ENCODE assay signal across 1 cellular context in the genomic region with DNA sequence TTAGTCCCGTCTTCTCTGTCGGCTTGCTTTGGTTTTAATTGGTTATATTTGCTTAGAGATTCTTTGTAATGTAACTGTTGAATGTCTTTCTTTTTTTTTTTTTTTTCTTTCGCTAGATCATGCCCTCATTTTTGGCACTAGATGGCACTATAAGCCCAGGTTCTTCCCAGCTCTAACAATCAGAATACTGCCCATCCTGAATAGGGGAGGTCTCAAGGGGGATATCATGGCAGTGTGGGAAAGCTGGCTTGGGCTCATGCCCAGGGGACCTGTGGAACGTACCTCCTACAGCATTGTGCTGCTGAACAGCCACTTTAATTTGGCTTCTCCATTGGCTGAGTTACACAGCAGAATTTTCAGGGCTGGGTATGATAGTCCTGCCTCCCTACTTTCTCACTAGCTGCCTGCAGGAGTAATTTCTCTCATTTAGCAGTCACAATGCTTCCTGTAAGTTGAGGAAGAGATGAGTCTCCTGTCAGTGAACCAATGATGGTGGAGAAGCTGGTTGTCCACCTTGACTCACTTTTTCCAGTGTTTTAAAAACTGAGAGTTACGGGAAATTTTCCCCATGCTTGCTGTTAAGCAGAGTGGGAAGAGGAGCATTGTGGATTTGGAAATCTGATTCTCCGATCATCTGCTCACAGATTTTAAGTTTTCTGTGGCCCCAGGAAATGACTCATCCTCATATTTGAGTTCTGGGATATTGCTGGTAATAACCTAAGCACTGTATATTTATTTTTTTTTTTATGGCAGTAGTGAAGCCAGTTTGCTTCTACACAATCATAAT.
A peak's percentile ranks its signal among the peaks of the same experiment; 100 is the strongest.
TF ChIP-seq lines count a peak whose summit lies in the region.

No MANE protein-coding gene starts in this region.

TF ChIP-seq in HepG2, 621 proteins besides CTCF, POLR2A, EP300 and RAD21 (continues in another document):
- TF ChIP-seq ZNF678 (CRISPR knock-in tag; IDR thresholded peaks at IDR 0.05) = no peak
- no peak for TF ChIP-seq CBX1 (IDR thresholded peaks at IDR 0.05; ENCODE audit: low read depth)
- TF ChIP-seq AKAP8 (CRISPR knock-in tag; IDR thresholded peaks at IDR 0.05) = no peak
- TF ChIP-seq PAX8 (CRISPR knock-in tag; IDR thresholded peaks at IDR 0.05; ENCODE audit: borderline replicate concordance) = no peak
- TF ChIP-seq ATRX (CRISPR knock-in tag; IDR thresholded peaks at IDR 0.05; ENCODE audit: borderline replicate concordance) = no peak
- peak; percentile 43 for TF ChIP-seq ZNF781 (CRISPR knock-in tag; IDR thresholded peaks at IDR 0.05; ENCODE audit: borderline replicate concordance, not compliant biosample characterization)
- TF ChIP-seq HNF4G (IDR thresholded peaks at IDR 0.05; ENCODE audit: borderline replicate concordance, low read depth, low read length) = no peak
- TF ChIP-seq HNF4G (CRISPR knock-in tag; IDR thresholded peaks at IDR 0.05; ENCODE audit: borderline replicate concordance, low read depth) = no peak
- TF ChIP-seq, protein P1, sequence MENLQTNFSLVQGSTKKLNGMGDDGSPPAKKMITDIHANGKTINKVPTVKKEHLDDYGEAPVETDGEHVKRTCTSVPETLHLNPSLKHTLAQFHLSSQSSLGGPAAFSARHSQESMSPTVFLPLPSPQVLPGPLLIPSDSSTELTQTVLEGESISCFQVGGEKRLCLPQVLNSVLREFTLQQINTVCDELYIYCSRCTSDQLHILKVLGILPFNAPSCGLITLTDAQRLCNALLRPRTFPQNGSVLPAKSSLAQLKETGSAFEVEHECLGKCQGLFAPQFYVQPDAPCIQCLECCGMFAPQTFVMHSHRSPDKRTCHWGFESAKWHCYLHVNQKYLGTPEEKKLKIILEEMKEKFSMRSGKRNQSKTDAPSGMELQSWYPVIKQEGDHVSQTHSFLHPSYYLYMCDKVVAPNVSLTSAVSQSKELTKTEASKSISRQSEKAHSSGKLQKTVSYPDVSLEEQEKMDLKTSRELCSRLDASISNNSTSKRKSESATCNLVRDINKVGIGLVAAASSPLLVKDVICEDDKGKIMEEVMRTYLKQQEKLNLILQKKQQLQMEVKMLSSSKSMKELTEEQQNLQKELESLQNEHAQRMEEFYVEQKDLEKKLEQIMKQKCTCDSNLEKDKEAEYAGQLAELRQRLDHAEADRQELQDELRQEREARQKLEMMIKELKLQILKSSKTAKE (CRISPR knock-in tag; IDR thresholded peaks at IDR 0.05; ENCODE audit: borderline replicate concordance) = no peak
- no peak for TF ChIP-seq ZNF720 (CRISPR knock-in tag; IDR thresholded peaks at IDR 0.05)
- no peak for TF ChIP-seq ZC3H13 (CRISPR knock-in tag; IDR thresholded peaks at IDR 0.05)
- no peak for TF ChIP-seq GTF3A (CRISPR knock-in tag; conservative IDR thresholded peaks at IDR 0.05)
- no peak for TF ChIP-seq ZBTB20 (CRISPR knock-in tag; IDR thresholded peaks at IDR 0.05; ENCODE audit: borderline replicate concordance, low read depth)
- TF ChIP-seq ZNF441 (CRISPR knock-in tag; IDR thresholded peaks at IDR 0.05; ENCODE audit: borderline replicate concordance) = 0 out of 2 replicates have a peak, but pooled peaks have one; percentile 36
- no peak for TF ChIP-seq KIAA2018 (CRISPR knock-in tag; IDR thresholded peaks at IDR 0.05; ENCODE audit: borderline replicate concordance)
- TF ChIP-seq FLYWCH1 (CRISPR knock-in tag; IDR thresholded peaks at IDR 0.05) = no peak
- TF ChIP-seq DNMT3B (CRISPR knock-in tag; conservative IDR thresholded peaks at IDR 0.05) = no peak
- TF ChIP-seq ZMYM4 (CRISPR knock-in tag; IDR thresholded peaks at IDR 0.05) = peak; percentile 72
- no peak for TF ChIP-seq ELF1 (CRISPR knock-in tag; IDR thresholded peaks at IDR 0.05)
- 0 out of 2 replicates have a peak, but pooled peaks have one; percentile 41 for TF ChIP-seq ZNF558 (CRISPR knock-in tag; IDR thresholded peaks at IDR 0.05; ENCODE audit: borderline replicate concordance)
- no peak for TF ChIP-seq MXD1 (CRISPR knock-in tag; IDR thresholded peaks at IDR 0.05)
- TF ChIP-seq TCF7L2 (IDR thresholded peaks at IDR 0.05; ENCODE audit: low read depth, low read length) = no peak
- TF ChIP-seq ZNF432 (CRISPR knock-in tag; IDR thresholded peaks at IDR 0.05; ENCODE audit: borderline replicate concordance) = no peak
- no peak for TF ChIP-seq ZNF644 (CRISPR knock-in tag; IDR thresholded peaks at IDR 0.05; ENCODE audit: low read depth)
- no peak for TF ChIP-seq ZBED4 (CRISPR knock-in tag; IDR thresholded peaks at IDR 0.05; ENCODE audit: borderline replicate concordance)
- no peak for TF ChIP-seq ZNF607 (CRISPR knock-in tag; IDR thresholded peaks at IDR 0.05; ENCODE audit: borderline replicate concordance)
- peak; percentile 24 for TF ChIP-seq PHF5A (CRISPR knock-in tag; IDR thresholded peaks at IDR 0.05; ENCODE audit: low read depth, unreplicated experiment)
- TF ChIP-seq, protein P2, sequence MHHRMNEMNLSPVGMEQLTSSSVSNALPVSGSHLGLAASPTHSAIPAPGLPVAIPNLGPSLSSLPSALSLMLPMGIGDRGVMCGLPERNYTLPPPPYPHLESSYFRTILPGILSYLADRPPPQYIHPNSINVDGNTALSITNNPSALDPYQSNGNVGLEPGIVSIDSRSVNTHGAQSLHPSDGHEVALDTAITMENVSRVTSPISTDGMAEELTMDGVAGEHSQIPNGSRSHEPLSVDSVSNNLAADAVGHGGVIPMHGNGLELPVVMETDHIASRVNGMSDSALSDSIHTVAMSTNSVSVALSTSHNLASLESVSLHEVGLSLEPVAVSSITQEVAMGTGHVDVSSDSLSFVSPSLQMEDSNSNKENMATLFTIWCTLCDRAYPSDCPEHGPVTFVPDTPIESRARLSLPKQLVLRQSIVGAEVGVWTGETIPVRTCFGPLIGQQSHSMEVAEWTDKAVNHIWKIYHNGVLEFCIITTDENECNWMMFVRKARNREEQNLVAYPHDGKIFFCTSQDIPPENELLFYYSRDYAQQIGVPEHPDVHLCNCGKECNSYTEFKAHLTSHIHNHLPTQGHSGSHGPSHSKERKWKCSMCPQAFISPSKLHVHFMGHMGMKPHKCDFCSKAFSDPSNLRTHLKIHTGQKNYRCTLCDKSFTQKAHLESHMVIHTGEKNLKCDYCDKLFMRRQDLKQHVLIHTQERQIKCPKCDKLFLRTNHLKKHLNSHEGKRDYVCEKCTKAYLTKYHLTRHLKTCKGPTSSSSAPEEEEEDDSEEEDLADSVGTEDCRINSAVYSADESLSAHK (CRISPR knock-in tag; IDR thresholded peaks at IDR 0.05; ENCODE audit: borderline replicate concordance) = no peak
- no peak for TF ChIP-seq FOXP4 (CRISPR knock-in tag; IDR thresholded peaks at IDR 0.05)
- TF ChIP-seq, protein P3, sequence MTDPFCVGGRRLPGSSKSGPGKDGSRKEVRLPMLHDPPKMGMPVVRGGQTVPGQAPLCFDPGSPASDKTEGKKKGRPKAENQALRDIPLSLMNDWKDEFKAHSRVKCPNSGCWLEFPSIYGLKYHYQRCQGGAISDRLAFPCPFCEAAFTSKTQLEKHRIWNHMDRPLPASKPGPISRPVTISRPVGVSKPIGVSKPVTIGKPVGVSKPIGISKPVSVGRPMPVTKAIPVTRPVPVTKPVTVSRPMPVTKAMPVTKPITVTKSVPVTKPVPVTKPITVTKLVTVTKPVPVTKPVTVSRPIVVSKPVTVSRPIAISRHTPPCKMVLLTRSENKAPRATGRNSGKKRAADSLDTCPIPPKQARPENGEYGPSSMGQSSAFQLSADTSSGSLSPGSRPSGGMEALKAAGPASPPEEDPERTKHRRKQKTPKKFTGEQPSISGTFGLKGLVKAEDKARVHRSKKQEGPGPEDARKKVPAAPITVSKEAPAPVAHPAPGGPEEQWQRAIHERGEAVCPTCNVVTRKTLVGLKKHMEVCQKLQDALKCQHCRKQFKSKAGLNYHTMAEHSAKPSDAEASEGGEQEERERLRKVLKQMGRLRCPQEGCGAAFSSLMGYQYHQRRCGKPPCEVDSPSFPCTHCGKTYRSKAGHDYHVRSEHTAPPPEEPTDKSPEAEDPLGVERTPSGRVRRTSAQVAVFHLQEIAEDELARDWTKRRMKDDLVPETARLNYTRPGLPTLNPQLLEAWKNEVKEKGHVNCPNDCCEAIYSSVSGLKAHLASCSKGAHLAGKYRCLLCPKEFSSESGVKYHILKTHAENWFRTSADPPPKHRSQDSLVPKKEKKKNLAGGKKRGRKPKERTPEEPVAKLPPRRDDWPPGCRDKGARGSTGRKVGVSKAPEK (CRISPR knock-in tag; IDR thresholded peaks at IDR 0.05; ENCODE audit: borderline replicate concordance) = 0 out of 2 replicates have a peak, but pooled peaks have one; percentile 42
